ENCODE assay signal across 1 cellular context in genomic region chr3:186095584-186096061, GRCh38.
TF ChIP-seq lines count a peak whose summit lies in the region.

No MANE protein-coding gene starts in this region.

TF ChIP-seq in HepG2, 621 proteins besides CTCF, POLR2A, EP300 and RAD21 (continued from another document):
- no peak for TF ChIP-seq PATZ1 (CRISPR knock-in tag; IDR thresholded peaks at IDR 0.05)
